In the genomic region with DNA sequence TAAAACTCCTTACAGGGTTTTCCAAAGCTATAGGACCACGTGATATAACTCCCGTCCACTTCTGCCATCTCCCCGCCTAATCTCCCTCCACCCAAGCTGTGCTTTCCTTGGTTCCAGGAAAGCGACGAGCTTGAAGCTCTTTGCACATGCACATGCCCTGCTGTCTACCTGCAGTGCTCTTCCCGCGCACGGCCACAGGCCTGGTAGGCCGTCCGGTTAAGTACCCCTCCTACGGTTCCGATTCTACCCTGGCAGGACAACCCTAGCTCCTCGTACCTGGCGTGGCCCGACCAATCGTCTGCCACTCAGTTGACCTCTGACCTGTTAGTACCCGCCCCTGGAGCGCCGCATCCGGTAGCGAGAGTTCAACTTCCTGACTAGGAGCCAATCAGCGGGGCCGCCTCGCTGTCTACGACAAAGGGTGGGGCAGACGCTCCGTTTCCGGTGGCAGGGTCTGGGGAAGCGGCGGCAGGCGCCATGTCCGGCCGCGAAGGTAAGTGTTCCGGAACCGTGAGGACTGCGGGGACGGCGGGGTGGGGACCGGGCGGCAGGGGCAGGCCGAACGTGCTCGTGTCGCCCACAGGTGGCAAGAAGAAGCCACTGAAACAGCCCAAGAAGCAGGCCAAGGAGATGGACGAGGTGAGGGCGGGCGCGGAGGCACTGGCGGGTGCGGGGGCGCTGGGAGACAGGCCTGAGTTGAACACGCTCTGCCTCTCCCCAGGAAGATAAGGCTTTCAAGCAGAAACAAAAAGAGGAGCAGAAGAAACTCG, we compare ENCODE assay signal across 1 cellular context.
TF ChIP-seq lines count a peak whose summit lies in the region.

A gene with protein sequence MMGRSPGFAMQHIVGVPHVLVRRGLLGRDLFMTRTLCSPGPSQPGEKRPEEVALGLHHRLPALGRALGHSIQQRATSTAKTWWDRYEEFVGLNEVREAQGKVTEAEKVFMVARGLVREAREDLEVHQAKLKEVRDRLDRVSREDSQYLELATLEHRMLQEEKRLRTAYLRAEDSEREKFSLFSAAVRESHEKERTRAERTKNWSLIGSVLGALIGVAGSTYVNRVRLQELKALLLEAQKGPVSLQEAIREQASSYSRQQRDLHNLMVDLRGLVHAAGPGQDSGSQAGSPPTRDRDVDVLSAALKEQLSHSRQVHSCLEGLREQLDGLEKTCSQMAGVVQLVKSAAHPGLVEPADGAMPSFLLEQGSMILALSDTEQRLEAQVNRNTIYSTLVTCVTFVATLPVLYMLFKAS (minus strand): TSS at position 300 of the 770 bp plus-strand sequence. CDS start 4,991 bp downstream, outside the sequence.
A gene (plus strand): TSS at position 438 of the 770 bp plus-strand sequence. CDS start 40 bp downstream, at position 478.

TF ChIP-seq in WTC11, 78 proteins besides CTCF, POLR2A, EP300 and RAD21 (continued from another document and continues in another):
- TF ChIP-seq, protein P1, sequence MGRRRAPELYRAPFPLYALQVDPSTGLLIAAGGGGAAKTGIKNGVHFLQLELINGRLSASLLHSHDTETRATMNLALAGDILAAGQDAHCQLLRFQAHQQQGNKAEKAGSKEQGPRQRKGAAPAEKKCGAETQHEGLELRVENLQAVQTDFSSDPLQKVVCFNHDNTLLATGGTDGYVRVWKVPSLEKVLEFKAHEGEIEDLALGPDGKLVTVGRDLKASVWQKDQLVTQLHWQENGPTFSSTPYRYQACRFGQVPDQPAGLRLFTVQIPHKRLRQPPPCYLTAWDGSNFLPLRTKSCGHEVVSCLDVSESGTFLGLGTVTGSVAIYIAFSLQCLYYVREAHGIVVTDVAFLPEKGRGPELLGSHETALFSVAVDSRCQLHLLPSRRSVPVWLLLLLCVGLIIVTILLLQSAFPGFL (CRISPR knock-in tag; IDR thresholded peaks at IDR 0.05; ENCODE audit: borderline replicate concordance) = no peak
- TF ChIP-seq TP53 (CRISPR knock-in tag; IDR thresholded peaks at IDR 0.05) (peak; percentile 39; the same call in 1 of the 2 replicates), MXD4 (CRISPR knock-in tag; IDR thresholded peaks at IDR 0.05; ENCODE audit: borderline replicate concordance) (no peak), MYBL2 (CRISPR knock-in tag; IDR thresholded peaks at IDR 0.05) (peak; percentile 85), SP1 (CRISPR knock-in tag; conservative IDR thresholded peaks at IDR 0.05) (peak; percentile 95), NR3C1 (CRISPR knock-in tag; conservative IDR thresholded peaks at IDR 0.05; ENCODE audit: low read depth) (no peak), NFYB (CRISPR knock-in tag; conservative IDR thresholded peaks at IDR 0.05; ENCODE audit: low read depth) (peak; percentile 90), ETV6 (CRISPR knock-in tag; IDR thresholded peaks at IDR 0.05) (no peak), PRRX2 (CRISPR knock-in tag; IDR thresholded peaks at IDR 0.05) (no peak), ZNF396 (CRISPR knock-in tag; IDR thresholded peaks at IDR 0.05; ENCODE audit: borderline replicate concordance) (no peak), SMAD4 (CRISPR knock-in tag; IDR thresholded peaks at IDR 0.05) (no peak), NR1H2 (CRISPR knock-in tag; IDR thresholded peaks at IDR 0.05) (no peak), RELA (CRISPR knock-in tag; IDR thresholded peaks at IDR 0.05; ENCODE audit: borderline replicate concordance) (0 out of 2 replicates have a peak, but pooled peaks have one; percentile 27), FOXJ3 (CRISPR knock-in tag; IDR thresholded peaks at IDR 0.05; ENCODE audit: borderline replicate concordance) (no peak), ELF4 (CRISPR knock-in tag; IDR thresholded peaks at IDR 0.05; ENCODE audit: low read depth) (no peak), ZNF423 (CRISPR knock-in tag; IDR thresholded peaks at IDR 0.05) (no peak), RORB (CRISPR knock-in tag; IDR thresholded peaks at IDR 0.05) (no peak), CREM (CRISPR knock-in tag; IDR thresholded peaks at IDR 0.05) (peak; percentile 90), NR2C2 (CRISPR knock-in tag; IDR thresholded peaks at IDR 0.05) (peak; percentile 97)
- TF ChIP-seq, protein P2, sequence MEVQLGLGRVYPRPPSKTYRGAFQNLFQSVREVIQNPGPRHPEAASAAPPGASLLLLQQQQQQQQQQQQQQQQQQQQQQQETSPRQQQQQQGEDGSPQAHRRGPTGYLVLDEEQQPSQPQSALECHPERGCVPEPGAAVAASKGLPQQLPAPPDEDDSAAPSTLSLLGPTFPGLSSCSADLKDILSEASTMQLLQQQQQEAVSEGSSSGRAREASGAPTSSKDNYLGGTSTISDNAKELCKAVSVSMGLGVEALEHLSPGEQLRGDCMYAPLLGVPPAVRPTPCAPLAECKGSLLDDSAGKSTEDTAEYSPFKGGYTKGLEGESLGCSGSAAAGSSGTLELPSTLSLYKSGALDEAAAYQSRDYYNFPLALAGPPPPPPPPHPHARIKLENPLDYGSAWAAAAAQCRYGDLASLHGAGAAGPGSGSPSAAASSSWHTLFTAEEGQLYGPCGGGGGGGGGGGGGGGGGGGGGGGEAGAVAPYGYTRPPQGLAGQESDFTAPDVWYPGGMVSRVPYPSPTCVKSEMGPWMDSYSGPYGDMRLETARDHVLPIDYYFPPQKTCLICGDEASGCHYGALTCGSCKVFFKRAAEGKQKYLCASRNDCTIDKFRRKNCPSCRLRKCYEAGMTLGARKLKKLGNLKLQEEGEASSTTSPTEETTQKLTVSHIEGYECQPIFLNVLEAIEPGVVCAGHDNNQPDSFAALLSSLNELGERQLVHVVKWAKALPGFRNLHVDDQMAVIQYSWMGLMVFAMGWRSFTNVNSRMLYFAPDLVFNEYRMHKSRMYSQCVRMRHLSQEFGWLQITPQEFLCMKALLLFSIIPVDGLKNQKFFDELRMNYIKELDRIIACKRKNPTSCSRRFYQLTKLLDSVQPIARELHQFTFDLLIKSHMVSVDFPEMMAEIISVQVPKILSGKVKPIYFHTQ (CRISPR knock-in tag; IDR thresholded peaks at IDR 0.05) = no peak
- TF ChIP-seq, protein P3, sequence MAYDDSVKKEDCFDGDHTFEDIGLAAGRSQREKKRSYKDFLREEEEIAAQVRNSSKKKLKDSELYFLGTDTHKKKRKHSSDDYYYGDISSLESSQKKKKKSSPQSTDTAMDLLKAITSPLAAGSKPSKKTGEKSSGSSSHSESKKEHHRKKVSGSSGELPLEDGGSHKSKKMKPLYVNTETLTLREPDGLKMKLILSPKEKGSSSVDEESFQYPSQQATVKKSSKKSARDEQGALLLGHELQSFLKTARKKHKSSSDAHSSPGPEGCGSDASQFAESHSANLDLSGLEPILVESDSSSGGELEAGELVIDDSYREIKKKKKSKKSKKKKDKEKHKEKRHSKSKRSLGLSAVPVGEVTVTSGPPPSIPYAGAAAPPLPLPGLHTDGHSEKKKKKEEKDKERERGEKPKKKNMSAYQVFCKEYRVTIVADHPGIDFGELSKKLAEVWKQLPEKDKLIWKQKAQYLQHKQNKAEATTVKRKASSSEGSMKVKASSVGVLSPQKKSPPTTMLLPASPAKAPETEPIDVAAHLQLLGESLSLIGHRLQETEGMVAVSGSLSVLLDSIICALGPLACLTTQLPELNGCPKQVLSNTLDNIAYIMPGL (CRISPR knock-in tag; IDR thresholded peaks at IDR 0.05) = peak; percentile 81
- TF ChIP-seq, protein P4, sequence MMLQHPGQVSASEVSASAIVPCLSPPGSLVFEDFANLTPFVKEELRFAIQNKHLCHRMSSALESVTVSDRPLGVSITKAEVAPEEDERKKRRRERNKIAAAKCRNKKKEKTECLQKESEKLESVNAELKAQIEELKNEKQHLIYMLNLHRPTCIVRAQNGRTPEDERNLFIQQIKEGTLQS (CRISPR knock-in tag; conservative IDR thresholded peaks at IDR 0.05) = no peak
- TF ChIP-seq, protein P5, sequence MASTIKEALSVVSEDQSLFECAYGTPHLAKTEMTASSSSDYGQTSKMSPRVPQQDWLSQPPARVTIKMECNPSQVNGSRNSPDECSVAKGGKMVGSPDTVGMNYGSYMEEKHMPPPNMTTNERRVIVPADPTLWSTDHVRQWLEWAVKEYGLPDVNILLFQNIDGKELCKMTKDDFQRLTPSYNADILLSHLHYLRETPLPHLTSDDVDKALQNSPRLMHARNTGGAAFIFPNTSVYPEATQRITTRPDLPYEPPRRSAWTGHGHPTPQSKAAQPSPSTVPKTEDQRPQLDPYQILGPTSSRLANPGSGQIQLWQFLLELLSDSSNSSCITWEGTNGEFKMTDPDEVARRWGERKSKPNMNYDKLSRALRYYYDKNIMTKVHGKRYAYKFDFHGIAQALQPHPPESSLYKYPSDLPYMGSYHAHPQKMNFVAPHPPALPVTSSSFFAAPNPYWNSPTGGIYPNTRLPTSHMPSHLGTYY (CRISPR knock-in tag; IDR thresholded peaks at IDR 0.05) = no peak
- TF ChIP-seq, protein P6, sequence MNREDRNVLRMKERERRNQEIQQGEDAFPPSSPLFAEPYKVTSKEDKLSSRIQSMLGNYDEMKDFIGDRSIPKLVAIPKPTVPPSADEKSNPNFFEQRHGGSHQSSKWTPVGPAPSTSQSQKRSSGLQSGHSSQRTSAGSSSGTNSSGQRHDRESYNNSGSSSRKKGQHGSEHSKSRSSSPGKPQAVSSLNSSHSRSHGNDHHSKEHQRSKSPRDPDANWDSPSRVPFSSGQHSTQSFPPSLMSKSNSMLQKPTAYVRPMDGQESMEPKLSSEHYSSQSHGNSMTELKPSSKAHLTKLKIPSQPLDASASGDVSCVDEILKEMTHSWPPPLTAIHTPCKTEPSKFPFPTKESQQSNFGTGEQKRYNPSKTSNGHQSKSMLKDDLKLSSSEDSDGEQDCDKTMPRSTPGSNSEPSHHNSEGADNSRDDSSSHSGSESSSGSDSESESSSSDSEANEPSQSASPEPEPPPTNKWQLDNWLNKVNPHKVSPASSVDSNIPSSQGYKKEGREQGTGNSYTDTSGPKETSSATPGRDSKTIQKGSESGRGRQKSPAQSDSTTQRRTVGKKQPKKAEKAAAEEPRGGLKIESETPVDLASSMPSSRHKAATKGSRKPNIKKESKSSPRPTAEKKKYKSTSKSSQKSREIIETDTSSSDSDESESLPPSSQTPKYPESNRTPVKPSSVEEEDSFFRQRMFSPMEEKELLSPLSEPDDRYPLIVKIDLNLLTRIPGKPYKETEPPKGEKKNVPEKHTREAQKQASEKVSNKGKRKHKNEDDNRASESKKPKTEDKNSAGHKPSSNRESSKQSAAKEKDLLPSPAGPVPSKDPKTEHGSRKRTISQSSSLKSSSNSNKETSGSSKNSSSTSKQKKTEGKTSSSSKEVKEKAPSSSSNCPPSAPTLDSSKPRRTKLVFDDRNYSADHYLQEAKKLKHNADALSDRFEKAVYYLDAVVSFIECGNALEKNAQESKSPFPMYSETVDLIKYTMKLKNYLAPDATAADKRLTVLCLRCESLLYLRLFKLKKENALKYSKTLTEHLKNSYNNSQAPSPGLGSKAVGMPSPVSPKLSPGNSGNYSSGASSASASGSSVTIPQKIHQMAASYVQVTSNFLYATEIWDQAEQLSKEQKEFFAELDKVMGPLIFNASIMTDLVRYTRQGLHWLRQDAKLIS (CRISPR knock-in tag; IDR thresholded peaks at IDR 0.05; ENCODE audit: borderline replicate concordance) = no peak
- TF ChIP-seq, protein P7, sequence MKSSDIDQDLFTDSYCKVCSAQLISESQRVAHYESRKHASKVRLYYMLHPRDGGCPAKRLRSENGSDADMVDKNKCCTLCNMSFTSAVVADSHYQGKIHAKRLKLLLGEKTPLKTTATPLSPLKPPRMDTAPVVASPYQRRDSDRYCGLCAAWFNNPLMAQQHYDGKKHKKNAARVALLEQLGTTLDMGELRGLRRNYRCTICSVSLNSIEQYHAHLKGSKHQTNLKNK (CRISPR knock-in tag; IDR thresholded peaks at IDR 0.05) = no peak
- TF ChIP-seq, protein P8, sequence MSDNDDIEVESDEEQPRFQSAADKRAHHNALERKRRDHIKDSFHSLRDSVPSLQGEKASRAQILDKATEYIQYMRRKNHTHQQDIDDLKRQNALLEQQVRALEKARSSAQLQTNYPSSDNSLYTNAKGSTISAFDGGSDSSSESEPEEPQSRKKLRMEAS (CRISPR knock-in tag; IDR thresholded peaks at IDR 0.05) = peak; percentile 97
- TF ChIP-seq, protein P9, sequence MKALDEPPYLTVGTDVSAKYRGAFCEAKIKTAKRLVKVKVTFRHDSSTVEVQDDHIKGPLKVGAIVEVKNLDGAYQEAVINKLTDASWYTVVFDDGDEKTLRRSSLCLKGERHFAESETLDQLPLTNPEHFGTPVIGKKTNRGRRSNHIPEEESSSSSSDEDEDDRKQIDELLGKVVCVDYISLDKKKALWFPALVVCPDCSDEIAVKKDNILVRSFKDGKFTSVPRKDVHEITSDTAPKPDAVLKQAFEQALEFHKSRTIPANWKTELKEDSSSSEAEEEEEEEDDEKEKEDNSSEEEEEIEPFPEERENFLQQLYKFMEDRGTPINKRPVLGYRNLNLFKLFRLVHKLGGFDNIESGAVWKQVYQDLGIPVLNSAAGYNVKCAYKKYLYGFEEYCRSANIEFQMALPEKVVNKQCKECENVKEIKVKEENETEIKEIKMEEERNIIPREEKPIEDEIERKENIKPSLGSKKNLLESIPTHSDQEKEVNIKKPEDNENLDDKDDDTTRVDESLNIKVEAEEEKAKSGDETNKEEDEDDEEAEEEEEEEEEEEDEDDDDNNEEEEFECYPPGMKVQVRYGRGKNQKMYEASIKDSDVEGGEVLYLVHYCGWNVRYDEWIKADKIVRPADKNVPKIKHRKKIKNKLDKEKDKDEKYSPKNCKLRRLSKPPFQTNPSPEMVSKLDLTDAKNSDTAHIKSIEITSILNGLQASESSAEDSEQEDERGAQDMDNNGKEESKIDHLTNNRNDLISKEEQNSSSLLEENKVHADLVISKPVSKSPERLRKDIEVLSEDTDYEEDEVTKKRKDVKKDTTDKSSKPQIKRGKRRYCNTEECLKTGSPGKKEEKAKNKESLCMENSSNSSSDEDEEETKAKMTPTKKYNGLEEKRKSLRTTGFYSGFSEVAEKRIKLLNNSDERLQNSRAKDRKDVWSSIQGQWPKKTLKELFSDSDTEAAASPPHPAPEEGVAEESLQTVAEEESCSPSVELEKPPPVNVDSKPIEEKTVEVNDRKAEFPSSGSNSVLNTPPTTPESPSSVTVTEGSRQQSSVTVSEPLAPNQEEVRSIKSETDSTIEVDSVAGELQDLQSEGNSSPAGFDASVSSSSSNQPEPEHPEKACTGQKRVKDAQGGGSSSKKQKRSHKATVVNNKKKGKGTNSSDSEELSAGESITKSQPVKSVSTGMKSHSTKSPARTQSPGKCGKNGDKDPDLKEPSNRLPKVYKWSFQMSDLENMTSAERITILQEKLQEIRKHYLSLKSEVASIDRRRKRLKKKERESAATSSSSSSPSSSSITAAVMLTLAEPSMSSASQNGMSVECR (CRISPR knock-in tag; IDR thresholded peaks at IDR 0.05; ENCODE audit: borderline replicate concordance) = peak; percentile 18; the same call in 1 of the 2 replicates
- TF ChIP-seq, protein P10, sequence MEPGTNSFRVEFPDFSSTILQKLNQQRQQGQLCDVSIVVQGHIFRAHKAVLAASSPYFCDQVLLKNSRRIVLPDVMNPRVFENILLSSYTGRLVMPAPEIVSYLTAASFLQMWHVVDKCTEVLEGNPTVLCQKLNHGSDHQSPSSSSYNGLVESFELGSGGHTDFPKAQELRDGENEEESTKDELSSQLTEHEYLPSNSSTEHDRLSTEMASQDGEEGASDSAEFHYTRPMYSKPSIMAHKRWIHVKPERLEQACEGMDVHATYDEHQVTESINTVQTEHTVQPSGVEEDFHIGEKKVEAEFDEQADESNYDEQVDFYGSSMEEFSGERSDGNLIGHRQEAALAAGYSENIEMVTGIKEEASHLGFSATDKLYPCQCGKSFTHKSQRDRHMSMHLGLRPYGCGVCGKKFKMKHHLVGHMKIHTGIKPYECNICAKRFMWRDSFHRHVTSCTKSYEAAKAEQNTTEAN (CRISPR knock-in tag; IDR thresholded peaks at IDR 0.05) = 0 out of 2 replicates have a peak, but pooled peaks have one; percentile 69
- TF ChIP-seq, protein P11, sequence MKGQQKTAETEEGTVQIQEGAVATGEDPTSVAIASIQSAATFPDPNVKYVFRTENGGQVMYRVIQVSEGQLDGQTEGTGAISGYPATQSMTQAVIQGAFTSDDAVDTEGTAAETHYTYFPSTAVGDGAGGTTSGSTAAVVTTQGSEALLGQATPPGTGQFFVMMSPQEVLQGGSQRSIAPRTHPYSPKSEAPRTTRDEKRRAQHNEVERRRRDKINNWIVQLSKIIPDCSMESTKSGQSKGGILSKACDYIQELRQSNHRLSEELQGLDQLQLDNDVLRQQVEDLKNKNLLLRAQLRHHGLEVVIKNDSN (CRISPR knock-in tag; IDR thresholded peaks at IDR 0.05) = peak; percentile 64
